8 cellular contexts compared by ENCODE assay signal in the genomic region with DNA sequence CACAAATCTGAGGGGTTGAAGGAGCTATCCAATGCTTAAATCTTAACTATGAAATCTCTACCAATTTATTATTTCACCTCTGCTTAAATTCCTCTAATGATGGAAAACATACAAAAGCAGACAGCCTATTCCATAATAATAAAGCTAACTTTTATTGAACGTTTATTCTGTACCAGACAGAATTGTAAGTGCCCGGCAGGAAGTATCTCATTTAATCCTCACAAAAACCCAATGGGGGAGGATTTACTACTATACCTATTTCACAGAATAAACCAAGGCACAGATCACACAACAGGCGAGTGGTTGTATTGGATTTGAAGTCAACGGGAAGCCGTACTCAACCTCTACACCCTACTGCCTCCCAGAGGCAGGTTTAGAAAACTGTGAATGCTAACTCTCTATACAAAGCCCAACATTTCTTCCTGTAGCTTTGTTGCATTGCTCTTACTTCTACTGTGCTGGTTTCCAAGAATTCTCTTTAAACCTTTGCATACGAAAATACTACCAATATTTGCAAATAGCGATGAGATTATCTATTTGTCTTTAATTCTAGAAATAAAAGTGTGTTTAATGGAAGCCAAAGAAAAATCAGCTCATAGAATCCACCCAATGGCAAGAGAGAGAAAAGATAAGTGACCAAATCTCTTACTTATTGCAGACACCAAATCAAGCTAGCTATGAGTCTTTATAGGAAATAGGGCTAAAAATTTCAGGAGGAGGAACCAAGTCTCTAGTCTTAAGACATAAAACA. TPM values are rescaled to one million over a fixed set of nuclear protein-coding genes. Genes with fewer than 3 reads are reported as not detected.
DNase-seq lines count a peak whose midpoint lies in the region; ATAC-seq and TF ChIP-seq lines count a peak whose summit lies in the region.

No MANE protein-coding gene starts in this region.

- no peak overlapping the region for H3K27ac Mint-ChIP-seq in CD4-positive, alpha-beta T cell

- H3K4me3 ChIP-seq in gastroesophageal sphincter (no peak overlapping the region), prostate gland (no peak overlapping the region)

- no peaks in the 10 kb centered on the region for H3K9me3 Mint-ChIP-seq in CD4-positive, alpha-beta T cell

- H3K36me3 Mint-ChIP-seq in CD4-positive, alpha-beta T cell (ENCODE audit: low read depth), result no peaks in the 10 kb centered on the region

- POLR2A ChIA-PET in CD4-positive, alpha-beta T cell (lab: Charles Lee), result interaction anchor here (0.7 to 1.3 kb wide), 3 partner anchors 164 to 342 kb away, joined by 3 read pairs; no protein-coding TSS in a partner anchor

- H3K27me3 ChIP-seq in CD4-positive, alpha-beta T cell (ENCODE audit: control insufficient read depth, insufficient read depth, low read length), result no peaks in the 10 kb centered on the region
- H3K27me3 ChIP-seq in gastroesophageal sphincter, result no peaks in the 10 kb centered on the region
- H3K27me3 ChIP-seq in prostate gland (replicated peaks; ENCODE audit: insufficient read depth), result no peaks in the 10 kb centered on the region

- peak; percentile 67 for TF ChIP-seq CTCF in CD4-positive, alpha-beta T cell (IDR thresholded peaks at IDR 0.05)
- TF ChIP-seq CTCF in gastroesophageal sphincter (IDR thresholded peaks at IDR 0.05) (peak; percentile 4 to 59 (median 28)), prostate gland (IDR thresholded peaks at IDR 0.05) (peak; percentile 17 to 60 (median 42))

- intact Hi-C loops in CD4-positive, alpha-beta T cell (cut with DNase I, micrococcal nuclease), result loop anchor here (1.0 to 10.0 kb wide), 7 partner anchors 174 to 598 kb away; no protein-coding TSS in a partner anchor
- intact Hi-C loops in prostate gland (cut with DNase I), result loop anchor here (5.0 kb wide), 1 partner anchor 252 kb away; no protein-coding TSS in a partner anchor

- ATAC-seq in CD4-positive, alpha-beta T cell (ENCODE audit: poor library complexity), result peak; percentile 89
- ATAC-seq in GM18519 (IDR thresholded peaks at IDR 0.05; ENCODE audit: low FRiP score, unreplicated experiment), result peak; percentile 96
- ATAC-seq in HG03060 (IDR thresholded peaks at IDR 0.05; ENCODE audit: low read depth, unreplicated experiment), result peak; percentile 84
- peak; percentile 43 for ATAC-seq in gastroesophageal sphincter

- H3K36me3 ChIP-seq in gastroesophageal sphincter, result no peaks in the 10 kb centered on the region
- H3K36me3 ChIP-seq in prostate gland, result no peaks in the 10 kb centered on the region

- TF ChIP-seq POLR2A in gastroesophageal sphincter (IDR thresholded peaks at IDR 0.05), result no peak
- no peak for TF ChIP-seq POLR2A in prostate gland (IDR thresholded peaks at IDR 0.05)

- no peak for TF ChIP-seq EP300 in gastroesophageal sphincter (IDR thresholded peaks at IDR 0.05)

- H3K4me1 ChIP-seq in gastroesophageal sphincter (no peaks in the 10 kb centered on the region), prostate gland (replicated peaks) (no peaks in the 10 kb centered on the region)

- no peak overlapping the region for H3K4me3 Mint-ChIP-seq in CD4-positive, alpha-beta T cell

- no peaks in the 10 kb centered on the region for H3K9me3 ChIP-seq in CD4-positive, alpha-beta T cell (ENCODE audit: control insufficient read depth, low read length)
- no peaks in the 10 kb centered on the region for H3K9me3 ChIP-seq in gastroesophageal sphincter
- no peaks in the 10 kb centered on the region for H3K9me3 ChIP-seq in prostate gland

- H3K4me1 Mint-ChIP-seq in CD4-positive, alpha-beta T cell (ENCODE audit: low read depth), result no peaks in the 10 kb centered on the region

- WGBS in gastroesophageal sphincter (ENCODE audit: low coverage in 1 of 2), 2 donors, result 6 to 14% methylated on average over 5 to 7 of the region's 7 CpGs
- 9% methylated on average over 7 of the region's 7 CpGs for WGBS in prostate gland

- CTCF ChIA-PET in CD4-positive, alpha-beta T cell (lab: Charles Lee), result interaction anchor here (0.6 to 3.6 kb wide), 14 partner anchors 9 to 1142 kb away, joined by 3 to 22 read pairs (median 3); no protein-coding TSS in a partner anchor

- peaks cover 4% of the 10 kb centered on the region for H3K27me3 Mint-ChIP-seq in CD4-positive, alpha-beta T cell

- peak in 7 of 10 experiments; percentile 2 to 26 (median 12) for DNase-seq in CD4-positive, alpha-beta T cell
- DNase-seq in NCI-H524 treated with DMSO at 0.1 percent for 48 hours (lab: John Stamatoyannopoulos, UW), result peak; percentile 4
- DNase-seq in activated T-cell treated with anti-CD3 and anti-CD28 coated beads for 4 hours, result peak; percentile 6
- peak; percentile 25 for DNase-seq in prostate gland (ENCODE audit: low spot score)
- DNase-seq in NCI-H187 (lab: John Stamatoyannopoulos, UW), result no peak

- H3K27ac ChIP-seq in CD4-positive, alpha-beta T cell (ENCODE audit: low read depth, low read length), result no peak overlapping the region
- H3K27ac ChIP-seq in gastroesophageal sphincter (no peak overlapping the region), prostate gland (no peak overlapping the region)

RNA-seq across cellular contexts. Expression of gene C1orf53, which starts 33.5 kb away (rescaled TPM):
- not detected for total RNA-seq in CD4-positive, alpha-beta T cell
- total RNA-seq in gastroesophageal sphincter (under 1 TPM in 1 of 4 donors, not detected in 3; 0.94 TPM), prostate gland (10 to 100 TPM in 1 of 2 donors, 1 to 10 TPM in 1; 3.9 to 13.2 TPM)

RNA-seq across cellular contexts. Expression of gene LHX9, which starts 48.2 kb away (rescaled TPM):
- total RNA-seq in CD4-positive, alpha-beta T cell, result not detected
- not detected for total RNA-seq in gastroesophageal sphincter
- total RNA-seq in prostate gland, result 1 to 10 TPM in 1 of 2 donors, not detected in 1; 5.7 TPM

Comparison
In these comparisons a context has a peak if more than half of its experiments do, and no peak if none do; other contexts are left out.
1. ATAC-seq: peak in every context shown above with its lines; median percentile 96 in GM18519; 89 in CD4-positive, alpha-beta T cell; 84 in HG03060; 43 in gastroesophageal sphincter.
2. DNase-seq: peak in CD4-positive, alpha-beta T cell (7 of 10), NCI-H524 treated with DMSO at 0.1 percent for 48 hours (single experiment), activated T-cell treated with anti-CD3 and anti-CD28 coated beads for 4 hours (single experiment) and prostate gland (single experiment); none in NCI-H187 (0 of 2).
3. Peak in every context shown above with its lines, with median percentiles within 50 percentile points of each other: CTCF ChIP-seq.